ENCODE assay signal across 1 cellular context in genomic region chr2:27303093-27304025, GRCh38.
TF ChIP-seq lines count a peak whose summit lies in the region.

No MANE protein-coding gene starts in this region.

TF ChIP-seq in HEK293, 187 proteins besides CTCF, POLR2A, EP300 and RAD21 (continued from another document and continues in another):
- TF ChIP-seq ZSCAN30 (tag by site-specific recombination; IDR thresholded peaks at IDR 0.05) (no peak), ZNF223 (tag by site-specific recombination; IDR thresholded peaks at IDR 0.05) (no peak), ZNF157 (tag by site-specific recombination; IDR thresholded peaks at IDR 0.05) (no peak), ZSCAN16 (tag by site-specific recombination; IDR thresholded peaks at IDR 0.05) (no peak), ZNF302 (tag by site-specific recombination; IDR thresholded peaks at IDR 0.05; ENCODE audit: low read depth) (no peak), ZFHX2 (tag by site-specific recombination; conservative IDR thresholded peaks at IDR 0.05) (no peak), YY1 (tag by site-specific recombination; IDR thresholded peaks at IDR 0.05) (no peak), ZNF335 (tag by site-specific recombination; conservative IDR thresholded peaks at IDR 0.05) (no peak), ZFP3 (tag by site-specific recombination; IDR thresholded peaks at IDR 0.05; ENCODE audit: low read depth) (no peak), GLI2 (tag by site-specific recombination; IDR thresholded peaks at IDR 0.05; ENCODE audit: borderline replicate concordance, low read depth) (no peak), ZBTB17 (tag by site-specific recombination; IDR thresholded peaks at IDR 0.05) (peak; percentile 79), ZNF274 (IDR thresholded peaks at IDR 0.05; ENCODE audit: low read length) (no peak), ZNF274 (tag by site-specific recombination; IDR thresholded peaks at IDR 0.05; ENCODE audit: borderline replicate concordance) (no peak), ZNF830 (tag by site-specific recombination; IDR thresholded peaks at IDR 0.05; ENCODE audit: low read depth) (no peak), ZNF23 (tag by site-specific recombination; IDR thresholded peaks at IDR 0.05; ENCODE audit: borderline replicate concordance) (no peak), ZNF514 (tag by site-specific recombination; IDR thresholded peaks at IDR 0.05) (no peak), ZBTB49 (tag by site-specific recombination; IDR thresholded peaks at IDR 0.05; ENCODE audit: low read depth) (no peak), TSHZ1 (tag by site-specific recombination; IDR thresholded peaks at IDR 0.05; ENCODE audit: borderline replicate concordance) (no peak), AEBP2 (tag by site-specific recombination; IDR thresholded peaks at IDR 0.05; ENCODE audit: borderline replicate concordance) (no peak), BCL6B (tag by site-specific recombination; IDR thresholded peaks at IDR 0.05) (no peak), ZNF777 (tag by site-specific recombination; IDR thresholded peaks at IDR 0.05; ENCODE audit: borderline replicate concordance) (no peak), ZNF785 (tag by site-specific recombination; IDR thresholded peaks at IDR 0.05) (no peak), ZNF280C (tag by site-specific recombination; IDR thresholded peaks at IDR 0.05) (no peak), ZNF548 (tag by site-specific recombination; IDR thresholded peaks at IDR 0.05) (no peak), SALL2 (tag by site-specific recombination; IDR thresholded peaks at IDR 0.05; ENCODE audit: borderline replicate concordance) (no peak), OSR2 (tag by site-specific recombination; IDR thresholded peaks at IDR 0.05) (no peak), MYNN (tag by site-specific recombination; IDR thresholded peaks at IDR 0.05; ENCODE audit: borderline replicate concordance) (no peak), ZFP41 (tag by site-specific recombination; IDR thresholded peaks at IDR 0.05; ENCODE audit: borderline replicate concordance) (no peak), ZNF138 (tag by site-specific recombination; IDR thresholded peaks at IDR 0.05; ENCODE audit: borderline replicate concordance) (no peak), ZNF211 (tag by site-specific recombination; IDR thresholded peaks at IDR 0.05; ENCODE audit: low read depth) (no peak), ZNF558 (tag by site-specific recombination; IDR thresholded peaks at IDR 0.05) (no peak), ZNF10 (tag by site-specific recombination; IDR thresholded peaks at IDR 0.05) (no peak), BCL11A (tag by site-specific recombination; IDR thresholded peaks at IDR 0.05; ENCODE audit: low read depth) (no peak), ZNF513 (tag by site-specific recombination; IDR thresholded peaks at IDR 0.05) (no peak), ZNF48 (tag by site-specific recombination; IDR thresholded peaks at IDR 0.05) (no peak), ZNF837 (tag by site-specific recombination; IDR thresholded peaks at IDR 0.05) (no peak), MEIS1 (CRISPR knock-in tag; IDR thresholded peaks at IDR 0.05; ENCODE audit: borderline replicate concordance) (no peak), ZNF132 (tag by site-specific recombination; IDR thresholded peaks at IDR 0.05; ENCODE audit: borderline replicate concordance) (no peak), ZNF404 (tag by site-specific recombination; IDR thresholded peaks at IDR 0.05) (no peak), ZNF692 (tag by site-specific recombination; IDR thresholded peaks at IDR 0.05) (no peak), ZNF600 (tag by site-specific recombination; IDR thresholded peaks at IDR 0.05) (no peak), GLI4 (tag by site-specific recombination; IDR thresholded peaks at IDR 0.05) (no peak), ZBTB11 (tag by site-specific recombination; conservative IDR thresholded peaks at IDR 0.05; ENCODE audit: low read depth) (no peak), ZEB2 (tag by site-specific recombination; IDR thresholded peaks at IDR 0.05) (peak; percentile 36; the same call in 1 of the 2 replicates), ZNF571 (tag by site-specific recombination; IDR thresholded peaks at IDR 0.05) (no peak), ATF2 (tag by site-specific recombination; IDR thresholded peaks at IDR 0.05; ENCODE audit: low read depth) (peak; percentile 89)
